In the genomic region with DNA sequence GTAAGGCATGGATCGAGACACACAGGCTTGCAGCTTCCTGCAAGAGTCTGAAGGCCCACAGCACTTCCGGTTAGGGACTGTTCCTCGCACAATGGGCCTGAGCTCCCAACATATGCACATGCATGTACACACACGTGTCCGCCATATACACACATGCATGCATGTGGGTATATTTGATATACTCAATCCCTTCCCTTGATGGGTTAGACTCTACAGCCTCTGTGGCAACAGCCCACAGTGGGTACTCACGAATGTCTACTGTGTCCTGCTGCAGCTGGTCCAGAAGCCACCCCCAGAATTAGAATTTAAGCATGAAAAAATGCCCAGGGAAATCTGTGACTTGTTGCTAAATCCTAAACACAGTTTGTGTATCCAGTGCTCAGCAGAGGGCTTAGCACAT, we compare ENCODE assay signal across 24 cellular contexts. TPM values are rescaled to one million over a fixed set of nuclear protein-coding genes. Genes with fewer than 3 reads are reported as not detected.
DNase-seq lines count a peak whose midpoint lies in the region; ATAC-seq, FAIRE-seq and TF ChIP-seq lines count a peak whose summit lies in the region.
"Had no signal": no experiment of that assay in that cellular context is flagged by ENCODE, and none has a peak within 500 bp of the region (broad histone marks: within the 10 kb centered on the region; RNA-seq: fewer than 3 reads in every experiment).

No MANE protein-coding gene starts in this region.

- TF ChIP-seq CTCF in Calu3 (IDR thresholded peaks at IDR 0.05; ENCODE audit: unreplicated experiment) (no peak), PC-9 (conservative IDR thresholded peaks at IDR 0.05) (no peak), bronchial epithelial cell (IDR thresholded peaks at IDR 0.05; ENCODE audit: insufficient read depth, low read length, severe bottlenecking) (no peak), keratinocyte (optimal IDR thresholded peaks at IDR 0.05 in 1 of 3, IDR thresholded peaks at IDR 0.05 in 1 of 3, conservative IDR thresholded peaks at IDR 0.05 in 1 of 3; ENCODE audit: extremely low read depth in 1 of 3, insufficient read depth in 2 of 3, low read length in 3 of 3) (no peak)

- CTCF ChIA-PET in Calu3 (lab: Charles Lee) (no interaction called here), PC-9 (lab: Charles Lee) (no interaction called here)

- H3K9me2 ChIP-seq in PC-9 (ENCODE audit: insufficient read depth): no peaks in the 10 kb centered on the region

- H3K4me2 ChIP-seq in PC-9 (peak overlapping the region; percentile 33; the same call in 1 of the 2 replicates), keratinocyte (ENCODE audit: control insufficient read depth, extremely low read depth, insufficient read depth, low read depth, low read length) (no peak overlapping the region)

- BruUV-seq in Calu3 (replicated peaks; lab: Mats Ljungman, UMichigan) (no TSS peak), PC-9 (replicated peaks; lab: Mats Ljungman, UMichigan) (no TSS peak)

- POLR2A ChIA-PET in PC-9 (lab: Charles Lee; ENCODE audit: unreplicated experiment): interaction anchor here (0.5 to 1.7 kb wide), 4 partner anchors 10 to 289 kb away, joined by 3 to 12 read pairs (median 6); a partner anchor contains a TSS

- H3K4me1 Mint-ChIP-seq in Calu3 (ENCODE audit: low read depth, unreplicated experiment): peaks cover 83% of the 10 kb centered on the region

- H2AFZ ChIP-seq in PC-9: no peak overlapping the region
- H2AFZ ChIP-seq in keratinocyte (ENCODE audit: control insufficient read depth, low read length): no peak overlapping the region

- FAIRE-seq in bronchial epithelial cell (lab: Jason Lieb, UNC) (no peak), keratinocyte (lab: Jason Lieb, UNC) (peak; percentile 17)
- FAIRE-seq: D721Med, HepG2, K562, RCC 7860 had no signal

- ATAC-seq in HG03135 (IDR thresholded peaks at IDR 0.05; ENCODE audit: unreplicated experiment): no peak
- ATAC-seq: HCT116, K562 had no signal

- H3K36me3 ChIP-seq in PC-9 (ENCODE audit: low read depth) (peaks cover 74% of the 10 kb centered on the region), bronchial epithelial cell (ENCODE audit: control insufficient read depth, insufficient read depth, low read length) (peaks cover 16% of the 10 kb centered on the region), keratinocyte (ENCODE audit: control insufficient read depth in 2 of 2, extremely low read depth in 1 of 2, insufficient read depth in 2 of 2, low read length in 2 of 2) (peaks cover 31 to 55% of the 10 kb centered on the region in 2 experiments)

- no peak overlapping the region for H3K9ac ChIP-seq in keratinocyte (ENCODE audit: control insufficient read depth, extremely low read depth, insufficient read depth, low read length)

- H3K27me3 ChIP-seq in PC-9 (ENCODE audit: insufficient read depth, low read depth) (no peaks in the 10 kb centered on the region), bronchial epithelial cell (ENCODE audit: control insufficient read depth, insufficient read depth, low read length) (no peaks in the 10 kb centered on the region), keratinocyte (ENCODE audit: control insufficient read depth, extremely low read depth, insufficient read depth, low read length) (no peaks in the 10 kb centered on the region)

- peaks cover 54% of the 10 kb centered on the region for H3K79me2 ChIP-seq in PC-9 (ENCODE audit: low read depth)
- H3K79me2 ChIP-seq in keratinocyte (ENCODE audit: control insufficient read depth, insufficient read depth, low read length): peaks cover 2% of the 10 kb centered on the region

- no peaks in the 10 kb centered on the region for H3K9me1 ChIP-seq in keratinocyte (ENCODE audit: control insufficient read depth, extremely low read depth, insufficient read depth, low read length)

- H3K36me3 Mint-ChIP-seq in Calu3 (ENCODE audit: insufficient read depth, unreplicated experiment): peaks cover 99% of the 10 kb centered on the region

- peak overlapping the region; percentile 82 for H3K27ac Mint-ChIP-seq in Calu3 (ENCODE audit: unreplicated experiment)

- peak overlapping the region; percentile 87 for H3K27ac ChIP-seq in PC-9
- H3K27ac ChIP-seq in keratinocyte (ENCODE audit: control insufficient read depth, insufficient read depth, low read length): no peak overlapping the region

- no peak for DNase-seq in Calu3
- no peak for DNase-seq in PC-9
- DNase-seq in bronchial epithelial cell (ENCODE audit: low read depth): peak; percentile 50
- no peak for DNase-seq in keratinocyte (ENCODE audit: low read depth, low spot score)
- DNase-seq in DMS114 treated with DMSO at 0.1 percent for 48 hours (lab: John Stamatoyannopoulos, UW; ENCODE audit: unreplicated experiment): no peak
- DNase-seq in RPMI8226: no peak
- no peak for DNase-seq in middle frontal gyrus (ENCODE audit: extremely low spot score, low spot score)
- DNase-seq: GOT3, Kasumi-1, MV-4-11, NCI-H1105, NCI-H1436 treated with DMSO at 0.1 percent for 48 hours, NCI-H187 treated with DMSO at 0.1 percent for 48 hours, NCI-H2171 treated with DMSO at 0.1 percent for 48 hours, NCI-H345, NCI-H510A treated with DMSO at 0.1 percent for 48 hours, Right ventricle myocardium superior had no signal

- H3K27me3 Mint-ChIP-seq in Calu3 (ENCODE audit: unreplicated experiment): no peaks in the 10 kb centered on the region

- dilution Hi-C loops in keratinocyte (cut with MboI; ENCODE audit: extremely low pct_ligation_motif_present, low sequenced_read_pairs): no loop called here

- H3K4me1 ChIP-seq in PC-9 (replicated peaks; ENCODE audit: insufficient read depth): peaks cover 94% of the 10 kb centered on the region
- H3K4me1 ChIP-seq in keratinocyte (ENCODE audit: control insufficient read depth, extremely low read depth, insufficient read depth, low read length): no peaks in the 10 kb centered on the region

- no peaks in the 10 kb centered on the region for H3K9me3 ChIP-seq in PC-9 (ENCODE audit: insufficient read depth, low read depth)
- H3K9me3 ChIP-seq in keratinocyte (ENCODE audit: control insufficient read depth, low read depth, low read length): no peaks in the 10 kb centered on the region

- H3F3A ChIP-seq in PC-9 (ENCODE audit: insufficient read depth, low read depth): peaks cover 100% of the 10 kb centered on the region

- no peak overlapping the region for H3K4me3 ChIP-seq in PC-9
- H3K4me3 ChIP-seq in bronchial epithelial cell (ENCODE audit: low read depth, low read length): no peak overlapping the region
- no peak overlapping the region for H3K4me3 ChIP-seq in keratinocyte (ENCODE audit: control insufficient read depth in 2 of 3, extremely low read depth in 1 of 3, insufficient read depth in 2 of 3, low read depth in 1 of 3, low read length in 3 of 3)
- H3K4me3 ChIP-seq: K562 had no signal

- no peaks in the 10 kb centered on the region for H3K9me3 Mint-ChIP-seq in Calu3 (ENCODE audit: low read depth, unreplicated experiment)

- peaks cover 6% of the 10 kb centered on the region for H4K20me1 ChIP-seq in PC-9 (ENCODE audit: insufficient read depth)
- peaks cover 36% of the 10 kb centered on the region for H4K20me1 ChIP-seq in keratinocyte (ENCODE audit: control insufficient read depth, extremely low read depth, insufficient read depth, low read length)

- intact Hi-C loops in Calu3 (cut with micrococcal nuclease; ENCODE audit: unreplicated experiment): no loop called here
- intact Hi-C loops in PC-9 (cut with micrococcal nuclease; ENCODE audit: unreplicated experiment): no loop called here

- peak overlapping the region; percentile 75 for H3K4me3 Mint-ChIP-seq in Calu3 (ENCODE audit: low read depth, unreplicated experiment)

RNA-seq across cellular contexts. Expression of a gene that starts 9.9 kb away (rescaled TPM):
- total RNA-seq in Calu3 (2022) (344 and 387 TPM in 2 replicates), PC-9 (2021) (335 and 434 TPM in 2 replicates), bronchial epithelial cell (326 and 618 TPM in 2 replicates)
- 962 to 1,634 TPM (median 1,409 TPM) in 3 replicates for polyA plus RNA-seq in keratinocyte
- polyA plus RNA-seq in keratinocyte (2011; ENCODE audit: low read depth): 457 TPM
- polyA plus RNA-seq in keratinocyte (2011; cell fraction: cytosol; rRNA removed): 547 and 859 TPM in 2 replicates
- polyA plus RNA-seq in keratinocyte (2011; cell fraction: nucleus; rRNA removed): 3,493 and 3,792 TPM in 2 replicates
- polyA plus RNA-seq in keratinocyte (2012; ENCODE audit: low replicate concordance): 275 and 1,230 TPM in 2 replicates
- 717 to 2,302 TPM (median 923 TPM) in 3 replicates for polyA minus RNA-seq in keratinocyte
- 785 TPM for polyA minus RNA-seq in keratinocyte (2011; cell fraction: cytosol; rRNA and poly(A)+ RNA removed)
- 1,513 and 2,416 TPM in 2 replicates for polyA minus RNA-seq in keratinocyte (2011; cell fraction: nucleus; rRNA and poly(A)+ RNA removed)
- total RNA-seq: OCI-LY7 had no signal
